In genomic region chr17:58336456-58337094, GRCh38 we compare ENCODE assay signal across 1 cellular context.
TF ChIP-seq lines count a peak whose summit lies in the region.

No MANE protein-coding gene starts in this region.

TF ChIP-seq in H1, 55 proteins besides CTCF, POLR2A, EP300 and RAD21:
- TF ChIP-seq PHF8 (conservative IDR thresholded peaks at IDR 0.05; ENCODE audit: low read depth, low read length) (no peak), SRF (IDR thresholded peaks at IDR 0.05; ENCODE audit: low read depth, low read length) (no peak), BACH1 (IDR thresholded peaks at IDR 0.05; ENCODE audit: low read length) (no peak), TAF1 (IDR thresholded peaks at IDR 0.05; ENCODE audit: low read depth, low read length) (no peak), EGR1 (IDR thresholded peaks at IDR 0.05; ENCODE audit: borderline replicate concordance, low read depth, low read length) (no peak), GABPA (IDR thresholded peaks at IDR 0.05; ENCODE audit: borderline replicate concordance, insufficient read depth, low read length) (no peak), MAX (IDR thresholded peaks at IDR 0.05) (no peak)
